In the genomic region with DNA sequence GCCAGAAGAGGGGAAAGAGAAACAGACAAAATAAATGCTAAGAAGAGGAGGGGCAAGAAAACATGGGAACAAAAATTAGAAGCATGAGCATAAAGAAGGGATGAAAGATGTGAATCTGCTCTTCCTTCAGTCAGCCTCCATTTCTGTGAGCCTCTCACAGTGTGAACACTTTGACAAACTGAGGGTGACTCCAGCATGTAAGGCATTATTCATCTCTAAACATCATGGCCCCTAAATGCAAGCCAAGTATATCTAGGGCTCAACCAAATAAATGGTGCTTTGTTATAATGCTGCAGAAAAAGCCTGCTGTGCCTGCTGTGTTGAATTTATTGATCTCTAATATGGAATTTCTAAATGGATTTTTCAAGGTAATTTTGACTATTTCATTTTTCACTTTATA, we compare ENCODE assay signal across 21 cellular contexts.
"Had no signal": no experiment of that assay in that cellular context is flagged by ENCODE, and none has a peak within 500 bp of the region (broad histone marks: within the 10 kb centered on the region; RNA-seq: fewer than 3 reads in every experiment).

No MANE protein-coding gene starts in this region.

- H3K27ac ChIP-seq: foreskin keratinocyte, hepatocyte, pancreas, prostate gland, right lobe of liver, testis, tibial nerve, upper lobe of right lung had no signal

- H3K27me3 Mint-ChIP-seq: dendritic cell treated with granulocyte-macrophage colony-stimulating factor and Interleukin-4, amounts not matched to agents 40 ng/mL and 50 ng/mL, for 4 days had no signal

- ATAC-seq: foreskin keratinocyte; left colon; left ventricle myocardium superior; naive thymus-derived CD4-positive, alpha-beta T cell; pancreas; stimulated activated effector memory CD8-positive, alpha-beta T cell treated with anti-CD3 and anti-CD28 coated beads, Interleukin-12 subunit alpha, Interleukin-12 subunit beta, amount 100 ng/mL, for 72 hours; stimulated activated naive CD8-positive, alpha-beta T cell treated with anti-CD3 and anti-CD28 coated beads, Interleukin-15, Interleukin-2, amounts not matched to agents 100 U/mL and 50 U/mL, for 24 hours; upper lobe of right lung had no signal

- H3K9me3 Mint-ChIP-seq: stimulated activated effector memory CD8-positive, alpha-beta T cell treated with anti-CD3 and anti-CD28 coated beads, Interleukin-12 subunit alpha, Interleukin-12 subunit beta, amount 100 ng/mL, for 72 hours had no signal

- H3K4me1 Mint-ChIP-seq: stimulated activated effector memory CD8-positive, alpha-beta T cell treated with anti-CD3 and anti-CD28 coated beads, Interleukin-12 subunit alpha, Interleukin-12 subunit beta, amount 100 ng/mL, for 72 hours had no signal

- H3K4me3 Mint-ChIP-seq: dendritic cell treated with granulocyte-macrophage colony-stimulating factor and Interleukin-4, amounts not matched to agents 40 ng/mL and 50 ng/mL, for 4 days; naive thymus-derived CD4-positive, alpha-beta T cell; stimulated activated effector memory CD8-positive, alpha-beta T cell treated with anti-CD3 and anti-CD28 coated beads, Interleukin-12 subunit alpha, Interleukin-12 subunit beta, amount 100 ng/mL, for 72 hours had no signal

- H3K4me1 ChIP-seq: foreskin keratinocyte, prostate gland, testis had no signal

- DNase-seq: foreskin keratinocyte; kidney; left colon; left ventricle myocardium superior; mesendoderm; naive thymus-derived CD4-positive, alpha-beta T cell; occipital lobe; pancreas; retina; right lobe of liver; stimulated activated CD4-positive, alpha-beta T cell treated with anti-CD3 and anti-CD28 coated beads, Interleukin-4, amount 100 ng/mL, for 1 hour; stimulated activated CD8-positive, alpha-beta memory T cell treated with anti-CD3 and anti-CD28 coated beads, Interleukin-4, amount 100 ng/mL, for 48 hours; stimulated activated naive CD8-positive, alpha-beta T cell treated with anti-CD3 and anti-CD28 coated beads, Interleukin-15, Interleukin-2, amounts not matched to agents 100 U/mL and 50 U/mL, for 24 hours; testis; upper lobe of right lung had no signal

- H3K4me3 ChIP-seq: hepatocyte, lung, pancreas, prostate gland, right lobe of liver, testis, tibial nerve, upper lobe of right lung had no signal

- H3K9me3 ChIP-seq: pancreas, prostate gland, right lobe of liver, testis, tibial nerve, upper lobe of right lung had no signal

- H3K27me3 ChIP-seq: foreskin keratinocyte, hepatocyte, pancreas, right lobe of liver, testis, upper lobe of right lung had no signal

- H3K27ac Mint-ChIP-seq: dendritic cell treated with granulocyte-macrophage colony-stimulating factor and Interleukin-4, amounts not matched to agents 40 ng/mL and 50 ng/mL, for 4 days; stimulated activated effector memory CD8-positive, alpha-beta T cell treated with anti-CD3 and anti-CD28 coated beads, Interleukin-12 subunit alpha, Interleukin-12 subunit beta, amount 100 ng/mL, for 72 hours had no signal

- H3K36me3 Mint-ChIP-seq: stimulated activated effector memory CD8-positive, alpha-beta T cell treated with anti-CD3 and anti-CD28 coated beads, Interleukin-12 subunit alpha, Interleukin-12 subunit beta, amount 100 ng/mL, for 72 hours had no signal

- H3K36me3 ChIP-seq: pancreas, prostate gland, right lobe of liver, tibial nerve, upper lobe of right lung had no signal
